10 cellular contexts compared by ENCODE assay signal in genomic region chr14:64841121-64841611, GRCh38. TPM values are rescaled to one million over a fixed set of nuclear protein-coding genes. Genes with fewer than 3 reads are reported as not detected.
DNase-seq lines count a peak whose midpoint lies in the region; ATAC-seq and TF ChIP-seq lines count a peak whose summit lies in the region.
"Had no signal": no experiment of that assay in that cellular context is flagged by ENCODE, and none has a peak within 500 bp of the region (broad histone marks: within the 10 kb centered on the region; RNA-seq: fewer than 3 reads in every experiment).

No MANE protein-coding gene starts in this region.

- peak; percentile 62 for ATAC-seq in Right ventricle myocardium inferior
- ATAC-seq in HG02981 (IDR thresholded peaks at IDR 0.05; ENCODE audit: unreplicated experiment) = no peak
- no peak for ATAC-seq in HG03108 (IDR thresholded peaks at IDR 0.05; ENCODE audit: unreplicated experiment)
- ATAC-seq: stimulated activated naive B cell treated with anti-CD40 and anti-IgM and Interleukin-4, amounts not matched to agents 10 μg/mL and 1 μg/mL and 100 μg/mL, for 72 hours had no signal

- in situ Hi-C loops in astrocyte of the spinal cord (cut with HindIII; ENCODE audit: low sequenced_read_pairs) = no loop called here

- TF ChIP-seq CTCF in astrocyte of the spinal cord (IDR thresholded peaks at IDR 0.05; ENCODE audit: low read depth, low read length) = peak; percentile 53

- no peak overlapping the region for H3K4me3 ChIP-seq in astrocyte of the spinal cord (ENCODE audit: low read depth, low read length)
- H3K4me3 ChIP-seq: BLaER1 had no signal

- DNase-seq in Right ventricle myocardium inferior (ENCODE audit: missing footprints) = no peak
- DNase-seq in cardiac septum (ENCODE audit: low spot score) = no peak
- peak; percentile 68 for DNase-seq in astrocyte of the spinal cord (ENCODE audit: low read depth, low spot score)
- peak; percentile 96 for DNase-seq in islet precursor cell
- DNase-seq in activated naive CD4-positive, alpha-beta T cell treated with Interleukin-2 at 50 U/mL for 16 hours = no peak
- DNase-seq in NCI-H446 treated with DMSO at 0.1 percent for 48 hours (lab: John Stamatoyannopoulos, UW) = no peak
- DNase-seq: stimulated activated naive B cell treated with anti-CD40 and anti-IgM and Interleukin-4, amounts not matched to agents 10 μg/mL and 1 μg/mL and 100 μg/mL, for 72 hours had no signal

- intact Hi-C loops in Right ventricle myocardium inferior (cut with DNase I) = loop anchor here (1.0 kb wide), 1 partner anchor 39 kb away; no protein-coding TSS in a partner anchor
- intact Hi-C loops in cardiac septum (cut with DNase I) = no loop called here

RNA-seq across cellular contexts. Expression of gene SPTB, which starts 38.5 kb away (rescaled TPM):
- total RNA-seq in Right ventricle myocardium inferior (79.4 TPM), cardiac septum (113 TPM)

Comparison
In these comparisons a context has a peak if more than half of its experiments do, and no peak if none do; other contexts are left out.
1. DNase-seq: peak in astrocyte of the spinal cord (single experiment) and islet precursor cell (single experiment); none in Right ventricle myocardium inferior (single experiment), cardiac septum (single experiment), activated naive CD4-positive, alpha-beta T cell treated with Interleukin-2 at 50 U/mL for 16 hours (single experiment) and NCI-H446 treated with DMSO at 0.1 percent for 48 hours (single experiment).